11 cellular contexts compared by ENCODE assay signal in the genomic region with DNA sequence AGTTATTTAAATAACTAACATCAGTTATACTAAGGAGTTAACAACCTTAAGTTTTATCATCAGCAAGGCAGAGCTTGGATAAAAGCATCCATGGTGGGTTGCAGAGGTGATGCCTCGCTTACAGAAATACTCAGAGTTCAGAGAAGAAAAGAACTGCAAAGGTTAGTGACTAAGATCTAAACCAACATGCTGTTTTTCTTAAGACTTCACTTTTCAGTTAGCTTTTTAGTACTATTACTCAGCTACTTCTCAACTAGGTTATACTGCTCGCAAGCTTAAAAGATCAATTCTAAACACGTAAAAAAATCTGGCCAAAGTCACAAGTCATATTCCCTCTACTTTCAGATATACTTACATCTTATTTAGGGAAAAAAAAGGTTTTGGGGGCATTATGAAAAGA. TPM values are rescaled to one million over a fixed set of nuclear protein-coding genes. Genes with fewer than 3 reads are reported as not detected.
A peak's percentile ranks its signal among the peaks of the same experiment; 100 is the strongest.
DNase-seq lines count a peak whose midpoint lies in the region; ATAC-seq, FAIRE-seq and TF ChIP-seq lines count a peak whose summit lies in the region.
"Had no signal": no experiment of that assay in that cellular context is flagged by ENCODE, and none has a peak within 500 bp of the region (broad histone marks: within the 10 kb centered on the region; RNA-seq: fewer than 3 reads in every experiment).

No MANE protein-coding gene starts in this region.

- ATAC-seq in HepG2 (no peak), right lobe of liver (no peak), HG03457 (IDR thresholded peaks at IDR 0.05; ENCODE audit: unreplicated experiment) (no peak), GM18870 (IDR thresholded peaks at IDR 0.05; ENCODE audit: unreplicated experiment) (no peak), GM18867 (IDR thresholded peaks at IDR 0.05; ENCODE audit: unreplicated experiment) (no peak)

- H3K36me3 ChIP-seq in HepG2 (replicated peaks in 1 of 2; ENCODE audit: control insufficient read depth in 1 of 2, insufficient read depth in 2 of 2, low read length in 2 of 2) (peaks cover 1 to 17% of the 10 kb centered on the region in 2 experiments; a peak in 4 of 5 replicates), right lobe of liver (no peaks in the 10 kb centered on the region), mesodermal cell (ENCODE audit: control insufficient read depth, insufficient read depth, low read length) (peaks cover 38% of the 10 kb centered on the region)

- intact Hi-C loops in HepG2 (cut with micrococcal nuclease; ENCODE audit: unreplicated experiment) (loop anchor here (5.0 kb wide), 1 partner anchor 87 kb away; no protein-coding TSS in a partner anchor), right lobe of liver (cut with DNase I) (no loop called here)
- intact Hi-C loops in activated T-helper 2 cell treated with anti-CD3 and anti-CD28 coated beads, Interferon-gamma antibody, Interleukin-2, Interleukin-4, amounts not matched to agents 10 μg/mL and 5 μg/mL and 100 μg/mL, durations not matched to agents 14 hours and 24 hours and 36 hours (cut with micrococcal nuclease): no loop called here

- CTCF ChIA-PET in HepG2 (lab: Yijun Ruan, JAX; ENCODE audit: low intra/inter-chr PET ratio, low total read pairs): no interaction called here

- H3K4me2 ChIP-seq in HepG2 (ENCODE audit: low read depth, low read length): peak overlapping the region; percentile 78

- in situ Hi-C loops in HepG2 (cut with HindIII; ENCODE audit: extremely low pct_ligation_motif_present, low pct_unique_long_range_greater_than_20kb): loop anchor here (5.0 kb wide), 1 partner anchor 87 kb away; no protein-coding TSS in a partner anchor

- POLR2A ChIA-PET in HepG2 (lab: Yijun Ruan, JAX): no interaction called here

- H3K4me1 Mint-ChIP-seq in activated T-helper 2 cell treated with anti-CD3 and anti-CD28 coated beads, Interferon-gamma antibody, Interleukin-2, Interleukin-4, amounts not matched to agents 10 μg/mL and 5 μg/mL and 100 μg/mL, durations not matched to agents 14 hours and 24 hours and 36 hours (ENCODE audit: low read depth): peaks cover 53% of the 10 kb centered on the region

- no TSS peak for BruUV-seq in HepG2 (replicated peaks; lab: Mats Ljungman, UMichigan)

- H3K27me3 ChIP-seq in HepG2 (ENCODE audit: control insufficient read depth in 1 of 2, insufficient read depth in 2 of 2, low read length in 2 of 2) (no peaks in the 10 kb centered on the region; a peak in 1 of 5 replicates), right lobe of liver (no peaks in the 10 kb centered on the region)

- peaks cover 53% of the 10 kb centered on the region for H3K36me3 Mint-ChIP-seq in activated T-helper 2 cell treated with anti-CD3 and anti-CD28 coated beads, Interferon-gamma antibody, Interleukin-2, Interleukin-4, amounts not matched to agents 10 μg/mL and 5 μg/mL and 100 μg/mL, durations not matched to agents 14 hours and 24 hours and 36 hours (ENCODE audit: low read depth)

- H3K9me3 ChIP-seq in HepG2 (ENCODE audit: low read length) (no peaks in the 10 kb centered on the region), right lobe of liver (no peaks in the 10 kb centered on the region), mesodermal cell (ENCODE audit: control insufficient read depth, low read length) (no peaks in the 10 kb centered on the region)

- no peaks in the 10 kb centered on the region for H3K27me3 Mint-ChIP-seq in activated T-helper 2 cell treated with anti-CD3 and anti-CD28 coated beads, Interferon-gamma antibody, Interleukin-2, Interleukin-4, amounts not matched to agents 10 μg/mL and 5 μg/mL and 100 μg/mL, durations not matched to agents 14 hours and 24 hours and 36 hours (ENCODE audit: low read depth)

- WGBS in HepG2 (ENCODE audit: low lambda C conversion rate): 69% methylated on average over 3 of the region's 3 CpGs
- 38% methylated on average over 3 of the region's 3 CpGs for WGBS in right lobe of liver (ENCODE audit: insufficient coverage, low coverage, low lambda C conversion rate, missing lambda C conversion rate)
- WGBS in mesodermal cell (ENCODE audit: insufficient coverage in 2 of 2), 2 experiments: 100% methylated on average over 1 of the region's 3 CpGs

- no peak for TF ChIP-seq RAD21 in HepG2 (CRISPR knock-in tag; IDR thresholded peaks at IDR 0.05)

- no peak for FAIRE-seq in HepG2 (lab: Jason Lieb, UNC)
- FAIRE-seq: H54 had no signal

- H3K79me2 ChIP-seq in HepG2 (ENCODE audit: insufficient read depth, low read length): peaks cover 76% of the 10 kb centered on the region

- DNase-seq in HepG2 (ENCODE audit: low spot score) (no peak), right lobe of liver (no peak), hepatic stellate cell (ENCODE audit: low spot score) (no peak)
- DNase-seq in activated T-helper 2 cell treated with anti-CD3 and anti-CD28 coated beads, Interferon-gamma antibody, Interleukin-2, Interleukin-4, amounts not matched to agents 10 μg/mL and 5 μg/mL and 100 μg/mL, durations not matched to agents 14 hours and 24 hours and 36 hours (ENCODE audit: low spot score): no peak
- DNase-seq: NCI-H1048, WERI-Rb-1 had no signal

- TF ChIP-seq CTCF in HepG2 (CRISPR knock-in tag; IDR thresholded peaks at IDR 0.05) (no peak), right lobe of liver (IDR thresholded peaks at IDR 0.05) (no peak)

- peak overlapping the region; percentile 84 for H3K4me3 Mint-ChIP-seq in activated T-helper 2 cell treated with anti-CD3 and anti-CD28 coated beads, Interferon-gamma antibody, Interleukin-2, Interleukin-4, amounts not matched to agents 10 μg/mL and 5 μg/mL and 100 μg/mL, durations not matched to agents 14 hours and 24 hours and 36 hours (ENCODE audit: low read depth)

- H2AFZ ChIP-seq in HepG2 (ENCODE audit: low read length): no peak overlapping the region

- TF ChIP-seq EP300 in HepG2 (IDR thresholded peaks at IDR 0.05; ENCODE audit: low read depth in 2 of 2, low read length in 2 of 2) (no peak), HepG2 (CRISPR knock-in tag; IDR thresholded peaks at IDR 0.05; ENCODE audit: borderline replicate concordance) (no peak)

- peak overlapping the region; percentile 89 for H3K27ac Mint-ChIP-seq in activated T-helper 2 cell treated with anti-CD3 and anti-CD28 coated beads, Interferon-gamma antibody, Interleukin-2, Interleukin-4, amounts not matched to agents 10 μg/mL and 5 μg/mL and 100 μg/mL, durations not matched to agents 14 hours and 24 hours and 36 hours

- TF ChIP-seq POLR2A in HepG2 (IDR thresholded peaks at IDR 0.05; ENCODE audit: insufficient read depth in 1 of 2, low read depth in 2 of 2, low read length in 2 of 2): no peak
- TF ChIP-seq POLR2A in right lobe of liver (IDR thresholded peaks at IDR 0.05): no peak

- H3K27ac ChIP-seq in HepG2 (ENCODE audit: extremely low read length, insufficient read depth, low read length) (no peak overlapping the region), right lobe of liver (no peak overlapping the region), mesodermal cell (ENCODE audit: low read depth, low read length, severe bottlenecking) (no peak overlapping the region)
- H3K27ac ChIP-seq: WERI-Rb-1 had no signal

- H3K4me3 ChIP-seq in HepG2 (replicated peaks in 1 of 3; ENCODE audit: insufficient read depth in 1 of 3, low read depth in 2 of 3, low read length in 3 of 3) (peak overlapping the region; percentile 23 to 96 (median 86); a peak in 5 of 6 replicates), right lobe of liver (no peak overlapping the region), mesodermal cell (ENCODE audit: extremely low read depth, insufficient read depth, low read length, poor library complexity, severe bottlenecking) (peak overlapping the region; percentile 90)

- H3K9me3 Mint-ChIP-seq in activated T-helper 2 cell treated with anti-CD3 and anti-CD28 coated beads, Interferon-gamma antibody, Interleukin-2, Interleukin-4, amounts not matched to agents 10 μg/mL and 5 μg/mL and 100 μg/mL, durations not matched to agents 14 hours and 24 hours and 36 hours: no peaks in the 10 kb centered on the region

- H4K20me1 ChIP-seq in HepG2 (ENCODE audit: insufficient read depth, low read length): peaks cover 70% of the 10 kb centered on the region

- H3K4me1 ChIP-seq in HepG2 (ENCODE audit: insufficient read depth, low read length) (peaks cover 63% of the 10 kb centered on the region), right lobe of liver (peaks cover 0 to 40% (median 15%) of the 10 kb centered on the region in 4 donors), mesodermal cell (ENCODE audit: control insufficient read depth, insufficient read depth, low read length, poor library complexity, severe bottlenecking) (peaks cover 12% of the 10 kb centered on the region)

- H3K9ac ChIP-seq in HepG2 (ENCODE audit: insufficient read depth, low read depth, low read length): peak overlapping the region; percentile 94; the same call in 1 of the 2 replicates

RNA-seq across cellular contexts. Expression of a gene that starts 2.8 kb away (rescaled TPM):
- total RNA-seq in HepG2 (2016; rRNA removed; fragmentation: Illumina TruSeq; extraction: Trizol) (187 and 277 TPM in 2 replicates), right lobe of liver (10 to 100 TPM; 32.8 to 51.7 (median 36.2) TPM)
- 112 and 117 TPM in 2 replicates for total RNA-seq in HepG2 (2016; cell fraction: cytosol; rRNA removed; fragmentation: Illumina TruSeq; extraction: Trizol; ENCODE audit: low read depth)
- total RNA-seq in HepG2 (2016; cell fraction: insoluble cytoplasmic fraction; rRNA removed; fragmentation: Illumina TruSeq; extraction: Trizol): 187 and 271 TPM in 2 replicates
- 307 and 332 TPM in 2 replicates for total RNA-seq in HepG2 (2016; cell fraction: membrane; rRNA removed; fragmentation: Illumina TruSeq; extraction: Trizol)
- 113 and 126 TPM in 2 replicates for total RNA-seq in HepG2 (2016; cell fraction: nucleus; rRNA removed; fragmentation: Illumina TruSeq; extraction: Trizol)
- 133 and 178 TPM in 2 replicates for polyA plus RNA-seq in HepG2 (2011; rRNA removed)
- polyA plus RNA-seq in HepG2 (2011; cell fraction: cytosol; rRNA removed): 72.4 and 101 TPM in 2 replicates
- 48.0 and 54.4 TPM in 2 replicates for polyA plus RNA-seq in HepG2 (2011; cell fraction: nucleus; rRNA removed)
- 156 and 233 TPM in 2 replicates for polyA plus RNA-seq in HepG2 (2012)
- polyA plus RNA-seq in HepG2 (2016; cell fraction: cytosol; fragmentation: Illumina TruSeq; extraction: Trizol; ENCODE audit: low read depth): 144 and 159 TPM in 2 replicates
- polyA plus RNA-seq in HepG2 (2016; cell fraction: insoluble cytoplasmic fraction; fragmentation: Illumina TruSeq; extraction: Trizol; ENCODE audit: low read depth): 329 and 330 TPM in 2 replicates
- polyA plus RNA-seq in HepG2 (2016; cell fraction: membrane; fragmentation: Illumina TruSeq; extraction: Trizol; ENCODE audit: low read depth): 307 and 315 TPM in 2 replicates
- polyA plus RNA-seq in HepG2 (2016; cell fraction: nucleus; fragmentation: Illumina TruSeq; extraction: Trizol; ENCODE audit: insufficient read depth, low read depth): 168 and 174 TPM in 2 replicates
- polyA minus RNA-seq in HepG2 (2011; rRNA and poly(A)+ RNA removed; ENCODE audit: low replicate concordance): 69.1 TPM in 2 replicates
- polyA minus RNA-seq in HepG2 (2011; cell fraction: cytosol; rRNA and poly(A)+ RNA removed): 110 and 111 TPM in 2 replicates
- 115 and 125 TPM in 2 replicates for polyA minus RNA-seq in HepG2 (2011; cell fraction: nucleus; rRNA and poly(A)+ RNA removed)
- total RNA-seq in activated T-helper 2 cell treated with anti-CD3 and anti-CD28 coated beads, Interferon-gamma antibody, Interleukin-2, Interleukin-4, amounts not matched to agents 10 μg/mL and 5 μg/mL and 100 μg/mL, durations not matched to agents 14 hours and 24 hours and 36 hours: 241 and 244 TPM in 2 replicates
- 221 TPM for polyA plus RNA-seq in mesodermal cell (2013, experiment 1 of 2)
- polyA plus RNA-seq in mesodermal cell (2013, experiment 2 of 2): 241 TPM

RNA-seq across cellular contexts. Expression of a gene that starts 51.0 kb away (rescaled TPM):
- total RNA-seq in HepG2 (2016; rRNA removed; fragmentation: Illumina TruSeq; extraction: Trizol) (0.20 and 0.49 TPM in 2 replicates), right lobe of liver (1 to 10 TPM in 5 of 6 experiments, under 1 TPM in 1; 0.55 to 2.4 (median 1.6) TPM)
- total RNA-seq in HepG2 (2016; cell fraction: cytosol; rRNA removed; fragmentation: Illumina TruSeq; extraction: Trizol; ENCODE audit: low read depth): not detected in 2 replicates
- total RNA-seq in HepG2 (2016; cell fraction: insoluble cytoplasmic fraction; rRNA removed; fragmentation: Illumina TruSeq; extraction: Trizol): 0.36 and 0.54 TPM in 2 replicates
- 0.14 and 0.37 TPM in 2 replicates for total RNA-seq in HepG2 (2016; cell fraction: membrane; rRNA removed; fragmentation: Illumina TruSeq; extraction: Trizol)
- total RNA-seq in HepG2 (2016; cell fraction: nucleus; rRNA removed; fragmentation: Illumina TruSeq; extraction: Trizol): 0.47 and 0.53 TPM in 2 replicates
- 0.88 and 1.3 TPM in 2 replicates for polyA plus RNA-seq in HepG2 (2011; rRNA removed)
- polyA plus RNA-seq in HepG2 (2011; cell fraction: cytosol; rRNA removed): 0.59 and 0.87 TPM in 2 replicates
- 0.33 and 0.35 TPM in 2 replicates for polyA plus RNA-seq in HepG2 (2011; cell fraction: nucleus; rRNA removed)
- 0.47 and 0.50 TPM in 2 replicates for polyA plus RNA-seq in HepG2 (2012)
- 0.16 and 0.32 TPM in 2 replicates for polyA plus RNA-seq in HepG2 (2016; cell fraction: cytosol; fragmentation: Illumina TruSeq; extraction: Trizol; ENCODE audit: low read depth)
- polyA plus RNA-seq in HepG2 (2016; cell fraction: insoluble cytoplasmic fraction; fragmentation: Illumina TruSeq; extraction: Trizol; ENCODE audit: low read depth): 0.36 and 0.67 TPM in 2 replicates
- 0.29 TPM in 1 of 2 replicates, not detected in the other for polyA plus RNA-seq in HepG2 (2016; cell fraction: membrane; fragmentation: Illumina TruSeq; extraction: Trizol; ENCODE audit: low read depth)
- 0.49 and 0.82 TPM in 2 replicates for polyA plus RNA-seq in HepG2 (2016; cell fraction: nucleus; fragmentation: Illumina TruSeq; extraction: Trizol; ENCODE audit: insufficient read depth, low read depth)
- 0.16 and 0.64 TPM in 2 replicates for polyA minus RNA-seq in HepG2 (2011; rRNA and poly(A)+ RNA removed; ENCODE audit: low replicate concordance)
- not detected in 2 replicates for polyA minus RNA-seq in HepG2 (2011; cell fraction: cytosol; rRNA and poly(A)+ RNA removed)
- 0.50 TPM in 1 of 2 replicates, not detected in the other for polyA minus RNA-seq in HepG2 (2011; cell fraction: nucleus; rRNA and poly(A)+ RNA removed)
- total RNA-seq in activated T-helper 2 cell treated with anti-CD3 and anti-CD28 coated beads, Interferon-gamma antibody, Interleukin-2, Interleukin-4, amounts not matched to agents 10 μg/mL and 5 μg/mL and 100 μg/mL, durations not matched to agents 14 hours and 24 hours and 36 hours: 9.7 TPM in 2 replicates
- 14.0 TPM for polyA plus RNA-seq in mesodermal cell (2013, experiment 1 of 2)
- 12.5 TPM for polyA plus RNA-seq in mesodermal cell (2013, experiment 2 of 2)

Comparison
In these comparisons a context has a peak if more than half of its experiments do, and no peak if none do; other contexts are left out.
1. H3K4me3 ChIP-seq: peak in HepG2 (3 of 3) and mesodermal cell (single experiment); none in right lobe of liver (0 of 3).